Comparison of ENCODE assay signal across 12 cellular contexts in genomic region chr10:102654969-102655368, GRCh38.
"Had no signal": no experiment of that assay in that cellular context is flagged by ENCODE, and none has a peak within 500 bp of the region (broad histone marks: within the 10 kb centered on the region; RNA-seq: fewer than 3 reads in every experiment).

No MANE protein-coding gene starts in this region.

- H3K9me3 ChIP-seq: SK-N-SH, thyroid gland had no signal

- H3K27ac ChIP-seq: parathyroid adenoma, thyroid gland had no signal

- DNase-seq: activated CD4-positive, alpha-beta memory T cell treated with anti-CD3 and anti-CD28 coated beads for 36 hours; activated CD4-positive, alpha-beta T cell treated with anti-CD3 and anti-CD28 coated beads for 1 hour; activated CD8-positive, alpha-beta memory T cell treated with anti-CD3 and anti-CD28 coated beads, Interleukin-2, amount 50 U/mL, for 48 hours; activated naive CD4-positive, alpha-beta T cell treated with Interleukin-2 at 50 U/mL for 16 hours; dorsolateral prefrontal cortex; hippocampal formation; SK-N-SH; T-helper 1 cell; thyroid gland had no signal

- H3K4me3 ChIP-seq: thyroid gland had no signal

- ATAC-seq: esophagus mucosa; stimulated activated effector memory CD8-positive, alpha-beta T cell treated with anti-CD3 and anti-CD28 coated beads, Interleukin-12 subunit alpha, Interleukin-12 subunit beta, amount 100 ng/mL, for 72 hours had no signal

- H3K27me3 ChIP-seq: dorsolateral prefrontal cortex, thyroid gland had no signal
